In genomic region chr9:61854262-61854640, GRCh38 we compare ENCODE assay signal across 7 cellular contexts.
A peak's percentile ranks its signal among the peaks of the same experiment; 100 is the strongest.
DNase-seq lines count a peak whose midpoint lies in the region; ATAC-seq and TF ChIP-seq lines count a peak whose summit lies in the region.
"Not testable (repeated sequence)": the region's sequence is repeated elsewhere in the genome, so short reads cannot be mapped to it uniquely, and the experiment has no call there.

No MANE protein-coding gene starts in this region.

- H3K4me3 ChIP-seq in Peyer's patch, result peak overlapping the region; percentile 18 to 40 (median 23)
- peak overlapping the region in 2 of 4 donors; percentile 32 for H3K4me3 ChIP-seq in adrenal gland
- H3K4me3 ChIP-seq in effector memory CD4-positive, alpha-beta T cell (ENCODE audit: insufficient read depth, low read depth, low read length, poor library complexity, severe bottlenecking), result not testable (repeated sequence)
- peak overlapping the region; percentile 29 to 49 for H3K4me3 ChIP-seq in right atrium auricular region
- H3K4me3 ChIP-seq in neuron (ENCODE audit: low read length), result peak overlapping the region; percentile 23

- H3K4me3 Mint-ChIP-seq in activated CD8-positive, alpha-beta memory T cell treated with anti-CD3 and anti-CD28 coated beads, Interleukin-2, amount 10 ng/mL, durations not matched to agents 7 days and 5 days, result not testable (repeated sequence)

- WGBS in adrenal gland, 4 donors, result 28 to 42% methylated on average over 6 to 7 of the region's 20 CpGs; no CpG with 5 or more reads in 2 of the 4 donors

- not testable (repeated sequence) for TF ChIP-seq POLR2A in Peyer's patch (IDR thresholded peaks at IDR 0.05); adrenal gland (IDR thresholded peaks at IDR 0.05)

- H3K4me1 Mint-ChIP-seq in activated CD8-positive, alpha-beta memory T cell treated with anti-CD3 and anti-CD28 coated beads, Interleukin-2, amount 10 ng/mL, durations not matched to agents 7 days and 5 days, result not testable (repeated sequence)

- not testable (repeated sequence) for H2AFZ ChIP-seq in neuron (ENCODE audit: low read depth, low read length)

- intact Hi-C loops in adrenal gland (cut with DNase I), result not testable (repeated sequence)

- not testable (repeated sequence) for H3K9me3 ChIP-seq in Peyer's patch; adrenal gland (replicated peaks in 1 of 3); effector memory CD4-positive, alpha-beta T cell (ENCODE audit: control insufficient read depth, low read length); right atrium auricular region; neuron (ENCODE audit: low read length)

- not testable (repeated sequence) for H3K4me1 ChIP-seq in Peyer's patch; adrenal gland (replicated peaks in 1 of 2); effector memory CD4-positive, alpha-beta T cell (ENCODE audit: control insufficient read depth, insufficient read depth, low read length, poor library complexity, severe bottlenecking); right atrium auricular region; neuron (ENCODE audit: insufficient read depth, low read length)

- H3K27me3 ChIP-seq in Peyer's patch; adrenal gland; effector memory CD4-positive, alpha-beta T cell (replicated peaks; ENCODE audit: control insufficient read depth, insufficient read depth, low read length, poor library complexity, severe bottlenecking); right atrium auricular region; neuron (ENCODE audit: insufficient read depth, low read length): not testable (repeated sequence)

- DNase-seq in Peyer's patch; right atrium auricular region (ENCODE audit: low spot score): not testable (repeated sequence)
- peak; percentile 39 for DNase-seq in activated CD8-positive, alpha-beta memory T cell treated with anti-CD3 and anti-CD28 coated beads, Interleukin-2, amount 10 ng/mL, durations not matched to agents 7 days and 5 days
- DNase-seq in adrenal gland, result peak in 4 of 7 donors; percentile 3 to 46 (median 10)
- DNase-seq in effector memory CD4-positive, alpha-beta T cell, result peak in 2 of 3 donors; percentile 0
- peak; percentile 5 for DNase-seq in stimulated activated naive CD8-positive, alpha-beta T cell treated with anti-CD3 and anti-CD28 coated beads, Interleukin-15, Interleukin-2, amounts not matched to agents 100 U/mL and 50 U/mL, for 24 hours

- H3K27ac ChIP-seq in Peyer's patch, result peak overlapping the region in 2 of 4 donors; percentile 32 to 59
- not testable (repeated sequence) for H3K27ac ChIP-seq in adrenal gland; effector memory CD4-positive, alpha-beta T cell (ENCODE audit: insufficient read depth, low read length, poor library complexity, severe bottlenecking); right atrium auricular region

- not testable (repeated sequence) for H3K36me3 Mint-ChIP-seq in activated CD8-positive, alpha-beta memory T cell treated with anti-CD3 and anti-CD28 coated beads, Interleukin-2, amount 10 ng/mL, durations not matched to agents 7 days and 5 days

- not testable (repeated sequence) for TF ChIP-seq CTCF in Peyer's patch (IDR thresholded peaks at IDR 0.05); adrenal gland (IDR thresholded peaks at IDR 0.05); right atrium auricular region (IDR thresholded peaks at IDR 0.05)

- not testable (repeated sequence) for H3K9me3 Mint-ChIP-seq in activated CD8-positive, alpha-beta memory T cell treated with anti-CD3 and anti-CD28 coated beads, Interleukin-2, amount 10 ng/mL, durations not matched to agents 7 days and 5 days (ENCODE audit: low read depth)

- H3K36me3 ChIP-seq in Peyer's patch; adrenal gland (replicated peaks in 1 of 2); effector memory CD4-positive, alpha-beta T cell (ENCODE audit: control insufficient read depth, insufficient read depth, low read length); right atrium auricular region; neuron (ENCODE audit: insufficient read depth, low read length): not testable (repeated sequence)

- ATAC-seq in activated CD8-positive, alpha-beta memory T cell treated with anti-CD3 and anti-CD28 coated beads, Interleukin-2, amount 10 ng/mL, durations not matched to agents 7 days and 5 days; stimulated activated naive CD8-positive, alpha-beta T cell treated with anti-CD3 and anti-CD28 coated beads, Interleukin-15, Interleukin-2, amounts not matched to agents 100 U/mL and 50 U/mL, for 24 hours: not testable (repeated sequence)

- not testable (repeated sequence) for H3K27me3 Mint-ChIP-seq in activated CD8-positive, alpha-beta memory T cell treated with anti-CD3 and anti-CD28 coated beads, Interleukin-2, amount 10 ng/mL, durations not matched to agents 7 days and 5 days

- not testable (repeated sequence) for H3K27ac Mint-ChIP-seq in activated CD8-positive, alpha-beta memory T cell treated with anti-CD3 and anti-CD28 coated beads, Interleukin-2, amount 10 ng/mL, durations not matched to agents 7 days and 5 days

- CTCF ChIA-PET in activated CD8-positive, alpha-beta memory T cell treated with anti-CD3 and anti-CD28 coated beads, Interleukin-2, amount 10 ng/mL, durations not matched to agents 7 days and 5 days (lab: Charles Lee), result not testable (repeated sequence)
